ENCODE assay signal across 24 cellular contexts in genomic region chr4:143424276-143424675, GRCh38.
DNase-seq lines count a peak whose midpoint lies in the region; ATAC-seq and TF ChIP-seq lines count a peak whose summit lies in the region.
"Had no signal": no experiment of that assay in that cellular context is flagged by ENCODE, and none has a peak within 500 bp of the region (broad histone marks: within the 10 kb centered on the region; RNA-seq: fewer than 3 reads in every experiment).

No MANE protein-coding gene starts in this region.

- peak; percentile 35; the same call in 1 of the 2 replicates for ATAC-seq in PC-3
- ATAC-seq: activated CD8-positive, alpha-beta T cell treated with anti-CD3 and anti-CD28 coated beads, Interleukin-2, amount 10 ng/mL, durations not matched to agents 7 days and 5 days; activated T-helper 17 cell treated with anti-CD3 and anti-CD28 coated beads, Interleukin-2, amount 50 U/mL, for 72 hours; effector memory CD8-positive, alpha-beta T cell had no signal

- no peaks in the 10 kb centered on the region for H3K4me1 ChIP-seq in PC-3 (ENCODE audit: insufficient read depth, low read length)

- H3F3A ChIP-seq in PC-3 (ENCODE audit: low read length, unreplicated experiment): no peaks in the 10 kb centered on the region

- no peak overlapping the region for H2AFZ ChIP-seq in PC-3 (ENCODE audit: low read length)

- no peaks in the 10 kb centered on the region for H3K9me2 ChIP-seq in PC-3 (replicated peaks; ENCODE audit: low read length)

- CTCF ChIA-PET in PC-3 (lab: Charles Lee): interaction anchor here (0.7 kb wide), 1 partner anchor 32 kb away, joined by 4 read pairs; no protein-coding TSS in a partner anchor

- BruUV-seq in PC-3 (replicated peaks; lab: Mats Ljungman, UMichigan): no TSS peak

- H3K9me3 ChIP-seq in PC-3 (ENCODE audit: low read length): no peaks in the 10 kb centered on the region
- H3K9me3 ChIP-seq: sigmoid colon, transverse colon had no signal

- H3K79me2 ChIP-seq in PC-3 (ENCODE audit: low read length): no peaks in the 10 kb centered on the region

- H3K4me3 ChIP-seq in PC-3 (ENCODE audit: low read length): no peak overlapping the region
- no peak overlapping the region for H3K4me3 ChIP-seq in fibroblast of the aortic adventitia (ENCODE audit: low read depth, low read length)
- H3K4me3 ChIP-seq: left ventricle myocardium inferior, sigmoid colon, transverse colon had no signal

- intact Hi-C loops in PC-3 (cut with micrococcal nuclease): no loop called here

- POLR2A ChIA-PET in PC-3 (lab: Charles Lee; ENCODE audit: unreplicated experiment): interaction anchor here (0.5 kb wide), 1 partner anchor 24 kb away, joined by 4 read pairs; no protein-coding TSS in a partner anchor

- no peak overlapping the region for H3K27ac ChIP-seq in PC-3 (ENCODE audit: low read length)
- H3K27ac ChIP-seq: C4-2B, left ventricle myocardium inferior, sigmoid colon, transverse colon had no signal

- H3K27me3 ChIP-seq in PC-3 (ENCODE audit: low read length): no peaks in the 10 kb centered on the region
- H3K27me3 ChIP-seq: sigmoid colon, transverse colon had no signal

- DNase-seq in GM03348 (ENCODE audit: low spot score) (peak; percentile 5), PC-3 (no peak), fibroblast of the aortic adventitia (ENCODE audit: low read depth) (peak; percentile 26), stromal cell of bone marrow (ENCODE audit: low read depth) (peak; percentile 11), NCI-H2171 (lab: John Stamatoyannopoulos, UW) (no peak), GM20000 (ENCODE audit: low spot score) (no peak), SW 1271 (lab: John Stamatoyannopoulos, UW) (no peak)
- DNase-seq: activated CD8-positive, alpha-beta T cell treated with anti-CD3 and anti-CD28 coated beads, Interleukin-2, amount 10 ng/mL, durations not matched to agents 7 days and 5 days; activated naive CD4-positive, alpha-beta T cell treated with anti-CD3 and anti-CD28 coated beads, Interleukin-2, amount 50 U/mL, for 16 hours; COR-L47; effector memory CD8-positive, alpha-beta T cell; foreskin fibroblast; head of caudate nucleus; left ventricle myocardium inferior; NCI-H1417; NCI-H2029; NCI-H2227 treated with DMSO at 0.1 percent for 48 hours; NCI-H526 treated with DMSO at 0.1 percent for 48 hours; sigmoid colon; stimulated activated CD4-positive, alpha-beta T cell treated with anti-CD3 and anti-CD28 coated beads, Interleukin-4, amount 100 ng/mL, for 4 hours; T-helper 9 cell; transverse colon had no signal

- no peak overlapping the region for H3K9ac ChIP-seq in PC-3 (ENCODE audit: low read length)

- TF ChIP-seq CTCF in PC-3 (conservative IDR thresholded peaks at IDR 0.05; ENCODE audit: low read depth, low read length) (no peak), fibroblast of the aortic adventitia (IDR thresholded peaks at IDR 0.05; ENCODE audit: insufficient read depth, low read length) (no peak), GM20000 (IDR thresholded peaks at IDR 0.05; ENCODE audit: extremely low read depth, missing control alignments) (no peak)

- no peaks in the 10 kb centered on the region for H4K20me1 ChIP-seq in PC-3 (ENCODE audit: low read length)

- H3K36me3 ChIP-seq in PC-3 (ENCODE audit: low read depth, low read length): no peaks in the 10 kb centered on the region

- H3K4me2 ChIP-seq in PC-3 (ENCODE audit: low read length): no peak overlapping the region

Comparison
In these comparisons a context has a peak if more than half of its experiments do, and no peak if none do; other contexts are left out.
1. DNase-seq: peak in GM03348 (single experiment), fibroblast of the aortic adventitia (single experiment) and stromal cell of bone marrow (single experiment); none in PC-3 (single experiment), NCI-H2171 (single experiment), GM20000 (single experiment) and SW 1271 (0 of 2).